ENCODE assay signal across 8 cellular contexts in the genomic region with DNA sequence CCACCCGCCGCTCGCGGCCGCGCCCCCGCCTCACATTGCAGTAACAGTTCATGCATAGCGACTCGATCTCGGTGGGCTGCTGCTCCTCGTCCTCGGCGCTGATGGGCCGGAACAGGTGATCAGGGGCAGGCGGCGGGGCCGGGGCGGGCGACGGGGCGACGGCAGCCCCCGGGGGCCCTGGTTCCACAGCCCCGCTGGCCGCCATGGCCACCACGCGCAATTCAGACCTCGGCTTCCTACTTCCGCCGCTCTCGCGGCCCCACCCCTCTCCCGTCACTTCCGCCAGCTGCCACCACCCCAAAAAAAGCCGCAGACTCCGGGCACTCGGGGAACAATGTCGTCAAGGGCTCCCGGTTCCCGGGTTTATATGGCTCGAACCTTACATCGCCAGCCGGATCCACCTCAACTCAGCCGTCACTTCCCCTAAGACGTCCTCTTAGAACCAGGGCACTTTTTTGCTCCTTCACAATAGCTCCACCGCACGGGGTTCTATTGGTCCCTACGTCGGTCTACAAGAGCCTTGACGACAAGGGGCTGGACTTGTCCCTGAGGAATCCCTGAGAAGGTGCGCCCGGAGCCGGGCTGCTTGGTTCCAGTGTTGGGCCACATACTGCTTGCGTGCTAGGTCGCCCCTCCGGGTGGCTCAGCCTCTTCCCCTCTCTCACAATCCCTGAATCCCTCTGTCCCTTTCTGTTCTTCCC. TPM values are rescaled to one million over a fixed set of nuclear protein-coding genes. Genes with fewer than 3 reads are reported as not detected.
DNase-seq lines count a peak whose midpoint lies in the region; ATAC-seq and TF ChIP-seq lines count a peak whose summit lies in the region.

A gene with protein sequence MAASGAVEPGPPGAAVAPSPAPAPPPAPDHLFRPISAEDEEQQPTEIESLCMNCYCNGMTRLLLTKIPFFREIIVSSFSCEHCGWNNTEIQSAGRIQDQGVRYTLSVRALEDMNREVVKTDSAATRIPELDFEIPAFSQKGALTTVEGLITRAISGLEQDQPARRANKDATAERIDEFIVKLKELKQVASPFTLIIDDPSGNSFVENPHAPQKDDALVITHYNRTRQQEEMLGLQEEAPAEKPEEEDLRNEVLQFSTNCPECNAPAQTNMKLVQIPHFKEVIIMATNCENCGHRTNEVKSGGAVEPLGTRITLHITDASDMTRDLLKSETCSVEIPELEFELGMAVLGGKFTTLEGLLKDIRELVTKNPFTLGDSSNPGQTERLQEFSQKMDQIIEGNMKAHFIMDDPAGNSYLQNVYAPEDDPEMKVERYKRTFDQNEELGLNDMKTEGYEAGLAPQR (minus strand): TSS at position 238 of the 701 bp plus-strand sequence. CDS start 33 bp downstream, at position 205.

- H3K4me1 Mint-ChIP-seq in HFFc6 (ENCODE audit: low read depth): peaks cover 53% of the 10 kb centered on the region
- H3K4me1 Mint-ChIP-seq in T-helper 1 cell treated with Interleukin-12 subunit alpha and Interleukin-12 subunit beta and Interleukin-4 antibody, amounts not matched to agents 30 μg/mL and 1 μg/mL, for 36 hours (ENCODE audit: low read depth): peaks cover 37% of the 10 kb centered on the region

- peaks cover 1% of the 10 kb centered on the region; the same call in 1 of the 2 replicates for H3K27me3 Mint-ChIP-seq in HFFc6 (ENCODE audit: insufficient read depth)
- H3K27me3 Mint-ChIP-seq in T-helper 1 cell treated with Interleukin-12 subunit alpha and Interleukin-12 subunit beta and Interleukin-4 antibody, amounts not matched to agents 30 μg/mL and 1 μg/mL, for 36 hours (ENCODE audit: low read depth): peaks cover 4% of the 10 kb centered on the region

- H3K27ac ChIP-seq in adrenal gland (peak within 1 kb of the TSS; percentile 41 to 83 (median 68)), upper lobe of left lung (peak within 1 kb of the TSS; percentile 85 to 95 (median 92))

- DNase-seq in HFFc6: peak; percentile 59
- DNase-seq in NCI-H1092 (lab: John Stamatoyannopoulos, UW): peak; percentile 75
- peak; percentile 76 to 89 (median 79) for DNase-seq in adrenal gland
- DNase-seq in left cardiac atrium: peak; percentile 88
- peak; percentile 97 for DNase-seq in posterior vena cava (ENCODE audit: low spot score)
- DNase-seq in upper lobe of left lung: peak; percentile 86 to 96

- H3K9me3 Mint-ChIP-seq in HFFc6: no peaks in the 10 kb centered on the region
- no peaks in the 10 kb centered on the region for H3K9me3 Mint-ChIP-seq in T-helper 1 cell treated with Interleukin-12 subunit alpha and Interleukin-12 subunit beta and Interleukin-4 antibody, amounts not matched to agents 30 μg/mL and 1 μg/mL, for 36 hours

- peak within 1 kb of the TSS; percentile 91 for H3K4me3 Mint-ChIP-seq in HFFc6
- peak within 1 kb of the TSS; percentile 89 for H3K4me3 Mint-ChIP-seq in T-helper 1 cell treated with Interleukin-12 subunit alpha and Interleukin-12 subunit beta and Interleukin-4 antibody, amounts not matched to agents 30 μg/mL and 1 μg/mL, for 36 hours

- WGBS in adrenal gland, 4 donors: 0 to 2% (median 1%) methylated on average over 28 to 56 of the region's 56 CpGs
- 2% methylated on average over 23 to 42 of the region's 56 CpGs for WGBS in upper lobe of left lung, 2 donors

- no peaks in the 10 kb centered on the region for H3K27me3 ChIP-seq in adrenal gland
- no peaks in the 10 kb centered on the region for H3K27me3 ChIP-seq in upper lobe of left lung

- peak; percentile 88 to 91 for ATAC-seq in left cardiac atrium
- ATAC-seq in upper lobe of left lung (ENCODE audit: low FRiP score in 2 of 2): peak; percentile 86 to 94

- peak within 1 kb of the TSS; percentile 84 for H3K4me3 ChIP-seq in GM08714 (ENCODE audit: low read length)
- H3K4me3 ChIP-seq in adrenal gland: peak within 1 kb of the TSS; percentile 30 to 97 (median 81)
- H3K4me3 ChIP-seq in upper lobe of left lung: peak within 1 kb of the TSS; percentile 79 to 99 (median 97)

- no peak for TF ChIP-seq EP300 in upper lobe of left lung (IDR thresholded peaks at IDR 0.05)

- H3K27ac Mint-ChIP-seq in HFFc6: peak within 1 kb of the TSS; percentile 98
- H3K27ac Mint-ChIP-seq in T-helper 1 cell treated with Interleukin-12 subunit alpha and Interleukin-12 subunit beta and Interleukin-4 antibody, amounts not matched to agents 30 μg/mL and 1 μg/mL, for 36 hours: peak within 1 kb of the TSS; percentile 86

- H3K4me1 ChIP-seq in adrenal gland (replicated peaks in 1 of 2): peaks cover 0 to 9% of the 10 kb centered on the region in 2 donors
- peaks cover 17 to 40% (median 24%) of the 10 kb centered on the region in 4 donors for H3K4me1 ChIP-seq in upper lobe of left lung

- TF ChIP-seq POLR2A in adrenal gland (IDR thresholded peaks at IDR 0.05) (peak in 1 of 2 donors; percentile 48), upper lobe of left lung (IDR thresholded peaks at IDR 0.05) (peak; percentile 23 to 88 (median 73))

- peak; percentile 21; the same call in 1 of the 2 replicates for TF ChIP-seq CTCF in HFFc6 (IDR thresholded peaks at IDR 0.05)
- TF ChIP-seq CTCF in adrenal gland (IDR thresholded peaks at IDR 0.05): peak in 3 of 6 experiments; percentile 13 to 25 (median 20)
- TF ChIP-seq CTCF in upper lobe of left lung (IDR thresholded peaks at IDR 0.05): peak in 3 of 6 experiments; percentile 28 to 47 (median 45)

- intact Hi-C loops in adrenal gland (cut with DNase I) (loop anchor here in 1 of 2 donors (10.0 kb wide), 1 partner anchor 437 kb away; no protein-coding TSS in a partner anchor), left cardiac atrium (cut with DNase I) (loop anchor here in 1 of 2 donors (10.0 kb wide), 1 partner anchor 437 kb away; no protein-coding TSS in a partner anchor), posterior vena cava (cut with DNase I) (no loop called here)

- H3K36me3 Mint-ChIP-seq in HFFc6 (ENCODE audit: low read depth): peaks cover 27% of the 10 kb centered on the region
- H3K36me3 Mint-ChIP-seq in T-helper 1 cell treated with Interleukin-12 subunit alpha and Interleukin-12 subunit beta and Interleukin-4 antibody, amounts not matched to agents 30 μg/mL and 1 μg/mL, for 36 hours (ENCODE audit: low read depth): peaks cover 40% of the 10 kb centered on the region

- H3K36me3 ChIP-seq in adrenal gland (replicated peaks in 1 of 2) (peaks cover 0 to 34% of the 10 kb centered on the region in 2 donors), upper lobe of left lung (peaks cover 21 to 39% (median 33%) of the 10 kb centered on the region in 4 donors)

- no peaks in the 10 kb centered on the region for H3K9me3 ChIP-seq in adrenal gland (replicated peaks in 1 of 3)
- H3K9me3 ChIP-seq in upper lobe of left lung: no peaks in the 10 kb centered on the region

RNA-seq across cellular contexts. Expression of the gene that starts here (rescaled TPM):
- 10 to 100 TPM; 55.9 to 71.8 (median 64.4) TPM for total RNA-seq in HFFc6 (2021; fragmentation: NEBNext Ultra II Directional; extraction: Animal tissue kit (Norgen Biotek cat#: 25700))
- total RNA-seq in adrenal gland: 10 to 100 TPM; 10.8 to 61.8 (median 28.1) TPM
- 10 to 100 TPM; 10.5 to 63.6 (median 11.0) TPM for polyA plus RNA-seq in adrenal gland
- 10 to 100 TPM; 23.0 to 33.9 TPM for total RNA-seq in left cardiac atrium
- 10 to 100 TPM; 38.8 to 44.6 TPM for total RNA-seq in posterior vena cava
- 10 to 100 TPM; 17.6 to 56.1 (median 34.4) TPM for total RNA-seq in upper lobe of left lung

Comparison
In these comparisons a context has a peak if more than half of its experiments do, and no peak if none do; other contexts are left out.
1. Peak in every context shown above with its lines: DNase-seq, ATAC-seq, H3K4me3 ChIP-seq and H3K27ac ChIP-seq.